14 cellular contexts compared by ENCODE assay signal in genomic region chr16:77443834-77444460, GRCh38. TPM values are rescaled to one million over a fixed set of nuclear protein-coding genes. Genes with fewer than 3 reads are reported as not detected.
"Had no signal": no experiment of that assay in that cellular context is flagged by ENCODE, and none has a peak within 500 bp of the region (broad histone marks: within the 10 kb centered on the region; RNA-seq: fewer than 3 reads in every experiment).

No MANE protein-coding gene starts in this region.

- H3K9me3 Mint-ChIP-seq: activated CD8-positive, alpha-beta T cell treated with anti-CD3 and anti-CD28 coated beads for 36 hours; naive thymus-derived CD4-positive, alpha-beta T cell had no signal

- H3K27ac ChIP-seq: neutrophil, right atrium auricular region, skin epidermis had no signal

- DNase-seq: activated CD4-positive, alpha-beta T cell treated with anti-CD3 and anti-CD28 coated beads for 4 hours; activated CD8-positive, alpha-beta memory T cell treated with anti-CD3 and anti-CD28 coated beads, Interleukin-2, amount 50 U/mL, for 4 hours; activated CD8-positive, alpha-beta T cell treated with anti-CD3 and anti-CD28 coated beads for 36 hours; aorta; foreskin melanocyte; head of caudate nucleus; mammary epithelial cell; naive thymus-derived CD4-positive, alpha-beta T cell; posterior cingulate gyrus had no signal

- H3K27me3 ChIP-seq: neutrophil, right atrium auricular region had no signal

- H3K36me3 ChIP-seq: neutrophil, right atrium auricular region had no signal

- H3K4me3 ChIP-seq: right atrium auricular region, skin epidermis had no signal

- H3K4me1 Mint-ChIP-seq: naive thymus-derived CD4-positive, alpha-beta T cell had no signal

- H3K4me1 ChIP-seq: right atrium auricular region had no signal

- H3K4me3 Mint-ChIP-seq: activated CD8-positive, alpha-beta T cell treated with anti-CD3 and anti-CD28 coated beads for 36 hours; naive thymus-derived CD4-positive, alpha-beta T cell had no signal

- H3K9me3 ChIP-seq: neutrophil, right atrium auricular region had no signal

- H3K36me3 Mint-ChIP-seq: naive thymus-derived CD4-positive, alpha-beta T cell had no signal

- H3K27ac Mint-ChIP-seq: activated CD8-positive, alpha-beta T cell treated with anti-CD3 and anti-CD28 coated beads for 36 hours; naive thymus-derived CD4-positive, alpha-beta T cell had no signal

- FAIRE-seq: bronchial epithelial cell had no signal

RNA-seq across cellular contexts. Expression of gene ADAMTS18, which starts 9.1 kb away (rescaled TPM):
- total RNA-seq: activated CD8-positive, alpha-beta T cell treated with anti-CD3 and anti-CD28 coated beads for 36 hours; bronchial epithelial cell; mononuclear cell; naive thymus-derived CD4-positive, alpha-beta T cell; right atrium auricular region had no signal
- polyA plus RNA-seq: mammary epithelial cell; naive thymus-derived CD4-positive, alpha-beta T cell had no signal
